In genomic region chr2:129981689-129982088, GRCh38 we compare ENCODE assay signal across 12 cellular contexts. TPM values are rescaled to one million over a fixed set of nuclear protein-coding genes. Genes with fewer than 3 reads are reported as not detected.
DNase-seq lines count a peak whose midpoint lies in the region; FAIRE-seq and TF ChIP-seq lines count a peak whose summit lies in the region.
"Not testable (repeated sequence)": the region's sequence is repeated elsewhere in the genome, so short reads cannot be mapped to it uniquely, and the experiment has no call there.
"Had no signal": no experiment of that assay in that cellular context is flagged by ENCODE, and none has a peak within 500 bp of the region (broad histone marks: within the 10 kb centered on the region; RNA-seq: fewer than 3 reads in every experiment).

No MANE protein-coding gene starts in this region.

- not testable (repeated sequence) for H3K9me3 Mint-ChIP-seq in neural progenitor cell

- peaks cover 32% of the 10 kb centered on the region for H3K27me3 Mint-ChIP-seq in neural progenitor cell (ENCODE audit: insufficient read depth, low read depth)

- not testable (repeated sequence) for BruUV-seq in A673 (replicated peaks; lab: Mats Ljungman, UMichigan)

- peak overlapping the region; percentile 57 for H3K4me2 ChIP-seq in Karpas-422 (ENCODE audit: low read depth, low read length, poor library complexity, severe bottlenecking)
- H3K4me2 ChIP-seq in neural progenitor cell: not testable (repeated sequence)

- H4K20me1 ChIP-seq in Karpas-422 (ENCODE audit: insufficient read depth, low read depth, low read length); neural progenitor cell (ENCODE audit: low read depth): not testable (repeated sequence)

- H3K27me3 ChIP-seq in A673 (replicated peaks; ENCODE audit: insufficient read depth, low read depth, low read length, poor library complexity) (peaks cover 68% of the 10 kb centered on the region), neural progenitor cell (peaks cover 93% of the 10 kb centered on the region)
- H3K27me3 ChIP-seq in Karpas-422 (ENCODE audit: low read length): not testable (repeated sequence)

- TF ChIP-seq CTCF in A673 (conservative IDR thresholded peaks at IDR 0.05; ENCODE audit: low read depth, low read length): not testable (repeated sequence)
- TF ChIP-seq CTCF in VCaP (conservative IDR thresholded peaks at IDR 0.05) (peak; percentile 25), neural progenitor cell (IDR thresholded peaks at IDR 0.05) (peak; percentile 23)

- H3K79me2 ChIP-seq in Karpas-422 (ENCODE audit: low read length); neural progenitor cell (ENCODE audit: low read depth): not testable (repeated sequence)

- CTCF ChIA-PET in A673 (lab: Charles Lee): interaction anchor here (0.6 kb wide), 1 partner anchor 592 kb away, joined by 6 read pairs; no protein-coding TSS in a partner anchor

- H3K4me1 ChIP-seq in A673 (ENCODE audit: insufficient read depth, low read length, poor library complexity, severe bottlenecking); Karpas-422 (ENCODE audit: low read length); neural progenitor cell: not testable (repeated sequence)

- H3K9me3 ChIP-seq in A673 (ENCODE audit: low read depth, low read length, poor library complexity, severe bottlenecking); Karpas-422 (ENCODE audit: low read length); neural progenitor cell (ENCODE audit: low read depth): not testable (repeated sequence)

- peak; percentile 57 for FAIRE-seq in endometrium (lab: Jason Lieb, UNC)

- intact Hi-C loops in A673 (cut with micrococcal nuclease; ENCODE audit: unreplicated experiment): not testable (repeated sequence)

- peak overlapping the region; percentile 55 for H3K9ac ChIP-seq in Karpas-422 (ENCODE audit: low read length)
- not testable (repeated sequence) for H3K9ac ChIP-seq in neural progenitor cell

- H2AFZ ChIP-seq in Karpas-422 (ENCODE audit: low read length); neural progenitor cell (replicated peaks): not testable (repeated sequence)

- H3K9me2 ChIP-seq in Karpas-422 (replicated peaks; ENCODE audit: insufficient read depth, low read length): not testable (repeated sequence)

- not testable (repeated sequence) for H3K4me1 Mint-ChIP-seq in neural progenitor cell

- not testable (repeated sequence) for H3K4me3 Mint-ChIP-seq in neural progenitor cell

- H3F3A ChIP-seq in neural progenitor cell (ENCODE audit: low read depth): not testable (repeated sequence)

- POLR2A ChIA-PET in A673 (lab: Charles Lee; ENCODE audit: low non-redundant PET): not testable (repeated sequence)

- DNase-seq in A673 (ENCODE audit: low spot score) (peak; percentile 8), GF-D8 (lab: John Stamatoyannopoulos, UW) (peak; percentile 13), Karpas-422 (peak; percentile 81), NCI-H82 (lab: John Stamatoyannopoulos, UW) (peak; percentile 30), neural progenitor cell (ENCODE audit: low spot score) (peak; percentile 7)

- H3K27ac ChIP-seq in A673 (ENCODE audit: low read depth, low read length, poor library complexity, severe bottlenecking); neural progenitor cell: not testable (repeated sequence)
- H3K27ac ChIP-seq in Karpas-422 (ENCODE audit: low read length) (peak overlapping the region; percentile 88), VCaP (peak overlapping the region; percentile 79)

- H3K36me3 ChIP-seq in A673 (ENCODE audit: insufficient read depth, low read length, poor library complexity, severe bottlenecking); Karpas-422 (ENCODE audit: insufficient read depth, low read length); neural progenitor cell: not testable (repeated sequence)

- not testable (repeated sequence) for H3K4me3 ChIP-seq in A673 (ENCODE audit: low read depth, low read length, poor library complexity, severe bottlenecking); neural progenitor cell
- H3K4me3 ChIP-seq in Karpas-422 (ENCODE audit: low read length): peak overlapping the region; percentile 57

- H3K27ac Mint-ChIP-seq in neural progenitor cell: not testable (repeated sequence)

- not testable (repeated sequence) for H3K36me3 Mint-ChIP-seq in neural progenitor cell

RNA-seq across cellular contexts. Expression of gene RAB6C, which starts 2.2 kb away (rescaled TPM):
- total RNA-seq in A673 (2021) (not detected in 2 replicates), neural progenitor cell (ENCODE audit: low replicate concordance) (0.07 TPM in 1 of 2 replicates, not detected in the other)
- 0.52 and 1.5 TPM in 2 replicates for total RNA-seq in Karpas-422 (2014; rRNA removed; shearing (Covaris generic); ENCODE audit: low replicate concordance)
- total RNA-seq: CD4-positive, CD25-positive, alpha-beta regulatory T cell; GM23338; H7; HFFc6; HT1080 had no signal

Comparison
In these comparisons a context has a peak if more than half of its experiments do, and no peak if none do; other contexts are left out.
1. DNase-seq: peak in every context shown above with its lines; median percentile 81 in Karpas-422; 30 in NCI-H82; 13 in GF-D8; 8 in A673; 7 in neural progenitor cell.